ENCODE assay signal across 20 cellular contexts in the genomic region with DNA sequence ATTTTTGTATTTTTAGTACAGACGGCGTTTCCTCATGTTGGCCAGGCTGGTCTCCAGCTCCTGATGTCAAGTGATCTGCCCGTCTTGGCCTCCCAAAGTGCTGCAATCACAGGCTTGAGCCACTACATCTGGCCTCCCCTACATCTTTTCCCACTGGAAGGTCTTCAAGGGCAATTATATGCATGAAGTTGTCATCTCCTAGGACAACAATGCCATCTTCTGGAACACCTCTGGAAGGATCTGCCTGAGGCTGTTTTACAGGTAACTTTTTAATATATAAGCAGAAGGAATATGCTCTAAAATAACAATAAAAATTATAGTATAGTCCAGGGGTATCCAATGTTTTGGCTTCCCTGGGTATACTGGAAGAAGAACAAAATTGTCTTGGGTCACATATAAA.
DNase-seq lines count a peak whose midpoint lies in the region; TF ChIP-seq lines count a peak whose summit lies in the region.
"Had no signal": no experiment of that assay in that cellular context is flagged by ENCODE, and none has a peak within 500 bp of the region (broad histone marks: within the 10 kb centered on the region; RNA-seq: fewer than 3 reads in every experiment).

No MANE protein-coding gene starts in this region.

- TF ChIP-seq CTCF in AG10803 (conservative IDR thresholded peaks at IDR 0.05; ENCODE audit: low read length) (peak; percentile 40), fibroblast of mammary gland (conservative IDR thresholded peaks at IDR 0.05; ENCODE audit: control insufficient read depth, insufficient read depth, low read depth, low read length) (no peak)

- DNase-seq in AG10803 (ENCODE audit: low read depth): peak; percentile 24
- DNase-seq in DMS53 (lab: John Stamatoyannopoulos, UW): peak; percentile 62
- DNase-seq in NCI-H69 (lab: John Stamatoyannopoulos, UW): peak; percentile 32
- DNase-seq in fibroblast of mammary gland (ENCODE audit: low read depth): peak; percentile 31
- DNase-seq in pons (ENCODE audit: low spot score): no peak
- no peak for DNase-seq in NCI-H1048 (lab: John Stamatoyannopoulos, UW)
- no peak for DNase-seq in NCI-H187 (lab: John Stamatoyannopoulos, UW)
- DNase-seq: activated B cell treated with CpG ODN at 0.5 μM for 24 hours; activated CD8-positive, alpha-beta T cell treated with anti-CD3 and anti-CD28 coated beads, Interleukin-2, amount 10 ng/mL, durations not matched to agents 7 days and 5 days; activated naive CD4-positive, alpha-beta T cell treated with anti-CD3 and anti-CD28 coated beads for 36 hours; activated T-cell treated with anti-CD3 and anti-CD28 coated beads, Interleukin-2, amount 50 U/mL, for 24 hours; AML-193; anterior cingulate cortex; COR-L47; NCI-H1694; nucleus accumbens; PC-9; stimulated activated naive CD4-positive, alpha-beta T cell treated with Interleukin-2 at 50 U/mL for 16 hours; tibial artery had no signal

- H3K4me3 ChIP-seq in AG10803 (ENCODE audit: low read length) (no peak overlapping the region), fibroblast of mammary gland (ENCODE audit: control insufficient read depth, low read depth, low read length) (no peak overlapping the region)
- H3K4me3 ChIP-seq: GM23338, PC-9, tibial artery had no signal

Comparison
In these comparisons a context has a peak if more than half of its experiments do, and no peak if none do; other contexts are left out.
1. DNase-seq: peak in AG10803 (single experiment), DMS53 (single experiment), NCI-H69 (single experiment) and fibroblast of mammary gland (single experiment); none in pons (single experiment), NCI-H1048 (single experiment) and NCI-H187 (0 of 2).